ENCODE assay signal across 16 cellular contexts in genomic region chr4:7046971-7047370, GRCh38. TPM values are rescaled to one million over a fixed set of nuclear protein-coding genes. Genes with fewer than 3 reads are reported as not detected.
DNase-seq lines count a peak whose midpoint lies in the region; ATAC-seq and TF ChIP-seq lines count a peak whose summit lies in the region.
"Had no signal": no experiment of that assay in that cellular context is flagged by ENCODE, and none has a peak within 500 bp of the region (broad histone marks: within the 10 kb centered on the region; RNA-seq: fewer than 3 reads in every experiment).

No MANE protein-coding gene starts in this region.

- peak overlapping the region in 2 of 5 donors; percentile 26 to 39 for H3K9ac ChIP-seq in subcutaneous abdominal adipose tissue (ENCODE audit: low read length in 5 of 5)

- no peaks in the 10 kb centered on the region for H3K9me3 ChIP-seq in T-helper 17 cell (ENCODE audit: control insufficient read depth, low read length, poor library complexity, severe bottlenecking)
- H3K9me3 ChIP-seq in subcutaneous abdominal adipose tissue (ENCODE audit: control insufficient read depth in 5 of 5, low read length in 5 of 5), result no peaks in the 10 kb centered on the region
- H3K9me3 ChIP-seq: colonic mucosa, MG63 had no signal

- peaks cover 0 to 15% (median 2%) of the 10 kb centered on the region in 5 donors for H3K36me3 ChIP-seq in subcutaneous abdominal adipose tissue (ENCODE audit: control insufficient read depth in 5 of 5, insufficient read depth in 5 of 5, low read length in 5 of 5)
- H3K36me3 ChIP-seq: colonic mucosa, MG63 had no signal

- H3K4me3 Mint-ChIP-seq in activated naive CD8-positive, alpha-beta T cell, result peak overlapping the region; percentile 91
- no peak overlapping the region for H3K4me3 Mint-ChIP-seq in activated naive CD8-positive, alpha-beta T cell treated with anti-CD3 and anti-CD28 coated beads for 36 hours
- H3K4me3 Mint-ChIP-seq in T-helper 17 cell (peak overlapping the region; percentile 93), naive B cell (peak overlapping the region in 6 of 8 donors; percentile 9 to 94 (median 41))

- no peaks in the 10 kb centered on the region for H3K27me3 ChIP-seq in subcutaneous abdominal adipose tissue (ENCODE audit: control insufficient read depth in 5 of 5, insufficient read depth in 4 of 5, low read length in 5 of 5)
- H3K27me3 ChIP-seq: colonic mucosa, MG63 had no signal

- no peak for DNase-seq in activated naive CD8-positive, alpha-beta T cell treated with anti-CD3 and anti-CD28 coated beads for 36 hours
- DNase-seq in T-helper 17 cell, result no peak
- DNase-seq in naive B cell, result no peak
- no peak for DNase-seq in COLO668 (lab: John Stamatoyannopoulos, UW; ENCODE audit: unreplicated experiment)
- no peak for DNase-seq in DMS53 (lab: John Stamatoyannopoulos, UW)
- DNase-seq: activated CD4-positive, alpha-beta T cell treated with anti-CD3 and anti-CD28 coated beads, Interleukin-2, amount 50 U/mL, for 1 hour; colonic mucosa; foreskin melanocyte; MG63; NCI-H2029; NCI-H510A treated with DMSO at 0.1 percent for 48 hours; OCI-M1; stimulated activated CD4-positive, alpha-beta T cell treated with anti-CD3 and anti-CD28 coated beads, Interleukin-15, amount 100 ng/mL, for 24 hours had no signal

- H3K27me3 Mint-ChIP-seq in activated naive CD8-positive, alpha-beta T cell, result no peaks in the 10 kb centered on the region
- peaks cover under 1% of the 10 kb centered on the region for H3K27me3 Mint-ChIP-seq in activated naive CD8-positive, alpha-beta T cell treated with anti-CD3 and anti-CD28 coated beads for 36 hours
- H3K27me3 Mint-ChIP-seq in T-helper 17 cell (no peaks in the 10 kb centered on the region), naive B cell (no peaks in the 10 kb centered on the region)

- peak overlapping the region; percentile 35 for H3K27ac ChIP-seq in subcutaneous abdominal adipose tissue (ENCODE audit: low read depth, low read length)
- H3K27ac ChIP-seq: colonic mucosa had no signal

- no peak for TF ChIP-seq POLR2A in GM18505 (IDR thresholded peaks at IDR 0.05; ENCODE audit: borderline replicate concordance, extremely low read depth, insufficient read depth, insufficient read length)

- H3K27ac Mint-ChIP-seq in activated naive CD8-positive, alpha-beta T cell, result peak overlapping the region; percentile 73
- H3K27ac Mint-ChIP-seq in activated naive CD8-positive, alpha-beta T cell treated with anti-CD3 and anti-CD28 coated beads for 36 hours, result no peak overlapping the region
- H3K27ac Mint-ChIP-seq in T-helper 17 cell (peak overlapping the region; percentile 87), naive B cell (peak overlapping the region in 3 of 6 donors; percentile 32 to 87 (median 33))

- no peak overlapping the region for H3K4me3 ChIP-seq in subcutaneous abdominal adipose tissue (ENCODE audit: low read depth in 1 of 5, low read length in 5 of 5)
- H3K4me3 ChIP-seq: colonic mucosa, MG63 had no signal

- H3K4me1 ChIP-seq in subcutaneous abdominal adipose tissue (ENCODE audit: control insufficient read depth in 5 of 5, insufficient read depth in 5 of 5, low read length in 5 of 5), result peaks cover 5 to 56% (median 46%) of the 10 kb centered on the region in 5 donors

- peaks cover 5% of the 10 kb centered on the region for H3K36me3 Mint-ChIP-seq in activated naive CD8-positive, alpha-beta T cell
- no peaks in the 10 kb centered on the region for H3K36me3 Mint-ChIP-seq in activated naive CD8-positive, alpha-beta T cell treated with anti-CD3 and anti-CD28 coated beads for 36 hours
- H3K36me3 Mint-ChIP-seq in T-helper 17 cell (ENCODE audit: low read depth) (no peaks in the 10 kb centered on the region), naive B cell (no peaks in the 10 kb centered on the region)

- ATAC-seq in T-helper 17 cell (no peak), naive B cell (ENCODE audit: low read depth in 2 of 2) (no peak), GM18505 (IDR thresholded peaks at IDR 0.05; ENCODE audit: unreplicated experiment) (no peak)

- peaks cover 49% of the 10 kb centered on the region for H3K4me1 Mint-ChIP-seq in activated naive CD8-positive, alpha-beta T cell (ENCODE audit: low read depth)
- peaks cover 51% of the 10 kb centered on the region for H3K4me1 Mint-ChIP-seq in activated naive CD8-positive, alpha-beta T cell treated with anti-CD3 and anti-CD28 coated beads for 36 hours
- H3K4me1 Mint-ChIP-seq in T-helper 17 cell, result peaks cover 45% of the 10 kb centered on the region
- H3K4me1 Mint-ChIP-seq in naive B cell, result peaks cover 48 to 66% (median 53%) of the 10 kb centered on the region in 3 donors

- H3K9me3 Mint-ChIP-seq in activated naive CD8-positive, alpha-beta T cell (ENCODE audit: low read depth), result no peaks in the 10 kb centered on the region
- no peaks in the 10 kb centered on the region for H3K9me3 Mint-ChIP-seq in activated naive CD8-positive, alpha-beta T cell treated with anti-CD3 and anti-CD28 coated beads for 36 hours
- H3K9me3 Mint-ChIP-seq in naive B cell, result no peaks in the 10 kb centered on the region

RNA-seq across cellular contexts. Expression of gene TADA2B, which starts 3.8 kb away (rescaled TPM):
- total RNA-seq in activated naive CD8-positive, alpha-beta T cell treated with anti-CD3 and anti-CD28 coated beads for 36 hours, result 10 to 100 TPM; 10.3 to 11.2 TPM
- 10 to 100 TPM; 31.8 to 40.9 TPM for total RNA-seq in T-helper 17 cell
- 1 to 10 TPM; 4.2 to 6.3 (median 5.1) TPM for polyA plus RNA-seq in naive B cell (ENCODE audit: low read depth in 6 of 6)

RNA-seq across cellular contexts. Expression of gene GRPEL1, which starts 20.9 kb away (rescaled TPM):
- total RNA-seq in activated naive CD8-positive, alpha-beta T cell treated with anti-CD3 and anti-CD28 coated beads for 36 hours, result 100 to 1,000 TPM in 1 of 2 experiments, 10 to 100 TPM in 1; 96.6 to 109 TPM
- total RNA-seq in T-helper 17 cell, result 10 to 100 TPM; 45.8 to 47.1 TPM
- polyA plus RNA-seq in naive B cell (ENCODE audit: low read depth in 6 of 6), result 10 to 100 TPM; 29.8 to 36.1 (median 32.2) TPM
